Comparison of ENCODE assay signal across 1 cellular context in genomic region chr20:48931527-48932374, GRCh38.
TF ChIP-seq lines count a peak whose summit lies in the region.

No MANE protein-coding gene starts in this region.

TF ChIP-seq in liver, 16 proteins besides CTCF, POLR2A, EP300 and RAD21 (continued from another document):
- TF ChIP-seq REST (IDR thresholded peaks at IDR 0.05) (no peak), GABPA (IDR thresholded peaks at IDR 0.05 in 1 of 2, conservative IDR thresholded peaks at IDR 0.05 in 1 of 2) (no peak), SP1 (IDR thresholded peaks at IDR 0.05) (no peak), HNF4G (IDR thresholded peaks at IDR 0.05) (no peak), YY1 (IDR thresholded peaks at IDR 0.05) (no peak), ATF3 (IDR thresholded peaks at IDR 0.05) (no peak), NR2F2 (IDR thresholded peaks at IDR 0.05) (no peak), HNF4A (conservative IDR thresholded peaks at IDR 0.05) (no peak), JUND (IDR thresholded peaks at IDR 0.05) (no peak), EGR1 (IDR thresholded peaks at IDR 0.05; ENCODE audit: low read depth in 2 of 2) (no peak), MAX (IDR thresholded peaks at IDR 0.05) (no peak), FOXA1 (IDR thresholded peaks at IDR 0.05) (no peak), ZBTB33 (IDR thresholded peaks at IDR 0.05) (no peak)
TF ChIP-seq in liver: peak in this region for 0.
